1 cellular context compared by ENCODE assay signal in the genomic region with DNA sequence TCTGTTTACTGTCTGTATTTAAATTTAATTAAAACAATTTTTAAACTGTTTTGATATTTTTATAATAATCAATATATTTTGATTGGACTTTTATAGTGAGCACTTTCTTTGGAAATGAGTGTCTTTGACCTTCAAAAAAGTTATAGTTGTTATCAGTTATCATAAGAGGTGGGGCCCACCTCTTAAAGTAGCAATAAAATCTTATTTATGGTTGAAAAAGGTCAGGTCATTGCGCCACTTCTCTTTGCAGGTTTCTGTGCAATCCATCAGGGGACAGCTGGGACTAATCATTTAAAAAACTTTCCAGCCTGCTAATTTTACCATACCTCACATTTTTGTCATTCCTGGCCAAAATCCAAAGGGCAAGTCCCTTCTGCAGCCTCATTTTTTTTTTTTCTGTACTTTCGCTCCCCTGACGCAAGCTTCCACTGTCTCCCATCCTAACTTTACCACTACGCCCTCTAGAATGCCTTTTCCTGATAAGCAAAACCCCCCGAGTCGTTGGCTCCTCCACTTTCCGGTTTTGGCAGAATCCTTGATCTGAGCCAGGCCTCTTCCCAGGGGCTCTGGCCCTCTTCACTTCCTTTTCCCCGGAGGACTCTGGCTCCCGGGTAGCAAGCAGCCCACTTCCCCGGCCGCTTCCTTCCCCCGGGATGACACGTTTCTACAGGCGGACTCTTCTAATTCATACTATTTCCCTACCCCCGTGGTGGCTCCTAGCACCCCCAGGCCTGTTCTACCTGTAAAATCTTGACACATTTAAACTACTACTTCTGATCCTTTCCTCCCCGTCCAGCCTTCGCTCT.
TF ChIP-seq lines count a peak whose summit lies in the region.

No MANE protein-coding gene starts in this region.

TF ChIP-seq in endothelial cell of umbilical vein, 7 proteins besides CTCF, POLR2A, EP300 and RAD21 (continued from another document):
- no peak for TF ChIP-seq MYC (IDR thresholded peaks at IDR 0.05; ENCODE audit: low read depth, low read length)
